1 cellular context compared by ENCODE assay signal in the genomic region with DNA sequence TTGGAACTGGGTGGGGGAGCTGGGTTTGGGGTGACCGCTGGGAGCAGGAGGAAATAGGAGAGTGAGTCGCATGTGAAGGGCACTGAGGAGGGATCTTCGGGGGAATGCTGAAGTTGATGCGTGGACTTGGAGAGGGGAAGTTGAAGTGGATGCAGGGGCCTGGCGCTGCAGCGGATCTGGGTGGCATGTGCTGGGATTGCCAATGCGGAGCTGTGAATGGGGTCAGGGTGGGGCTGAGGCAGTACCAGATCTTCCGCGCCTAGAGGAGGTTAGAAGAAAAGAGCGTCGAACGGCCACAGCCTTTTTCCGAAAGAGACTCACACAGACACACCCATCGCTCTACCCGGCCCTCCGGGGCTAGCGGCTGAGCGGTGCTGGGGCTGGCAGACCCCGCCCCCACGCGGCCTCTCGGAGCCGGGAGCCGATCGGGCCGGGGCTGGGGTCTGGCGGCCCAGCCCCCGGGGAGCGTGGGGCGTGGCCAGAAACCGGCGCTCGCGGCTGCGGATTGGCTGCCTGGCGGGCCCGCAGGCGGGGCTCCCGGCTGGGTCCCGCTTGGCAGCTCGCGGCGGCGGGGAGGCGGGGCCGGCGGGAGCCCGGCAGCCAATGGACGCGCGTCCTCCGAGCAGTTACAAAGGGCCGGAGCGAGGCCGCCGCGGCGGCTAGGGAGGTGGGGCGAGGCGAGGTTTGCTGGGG.
TF ChIP-seq lines count a peak whose summit lies in the region.

A gene (plus strand): TSS at position 655 of the 693 bp plus-strand sequence. CDS start 93 bp downstream, outside the sequence.

TF ChIP-seq in K562, 482 proteins besides CTCF, POLR2A, EP300 and RAD21 (continued from another document and continues in another):
- TF ChIP-seq, protein P1, sequence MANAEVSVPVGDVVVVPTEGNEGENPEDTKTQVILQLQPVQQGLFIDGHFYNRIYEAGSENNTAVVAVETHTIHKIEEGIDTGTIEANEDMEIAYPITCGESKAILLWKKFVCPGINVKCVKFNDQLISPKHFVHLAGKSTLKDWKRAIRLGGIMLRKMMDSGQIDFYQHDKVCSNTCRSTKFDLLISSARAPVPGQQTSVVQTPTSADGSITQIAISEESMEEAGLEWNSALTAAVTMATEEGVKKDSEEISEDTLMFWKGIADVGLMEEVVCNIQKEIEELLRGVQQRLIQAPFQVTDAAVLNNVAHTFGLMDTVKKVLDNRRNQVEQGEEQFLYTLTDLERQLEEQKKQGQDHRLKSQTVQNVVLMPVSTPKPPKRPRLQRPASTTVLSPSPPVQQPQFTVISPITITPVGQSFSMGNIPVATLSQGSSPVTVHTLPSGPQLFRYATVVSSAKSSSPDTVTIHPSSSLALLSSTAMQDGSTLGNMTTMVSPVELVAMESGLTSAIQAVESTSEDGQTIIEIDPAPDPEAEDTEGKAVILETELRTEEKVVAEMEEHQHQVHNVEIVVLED (CRISPR knock-in tag; IDR thresholded peaks at IDR 0.05): no peak
- TF ChIP-seq RFX7 (CRISPR knock-in tag; IDR thresholded peaks at IDR 0.05): no peak
- TF ChIP-seq, protein P2, sequence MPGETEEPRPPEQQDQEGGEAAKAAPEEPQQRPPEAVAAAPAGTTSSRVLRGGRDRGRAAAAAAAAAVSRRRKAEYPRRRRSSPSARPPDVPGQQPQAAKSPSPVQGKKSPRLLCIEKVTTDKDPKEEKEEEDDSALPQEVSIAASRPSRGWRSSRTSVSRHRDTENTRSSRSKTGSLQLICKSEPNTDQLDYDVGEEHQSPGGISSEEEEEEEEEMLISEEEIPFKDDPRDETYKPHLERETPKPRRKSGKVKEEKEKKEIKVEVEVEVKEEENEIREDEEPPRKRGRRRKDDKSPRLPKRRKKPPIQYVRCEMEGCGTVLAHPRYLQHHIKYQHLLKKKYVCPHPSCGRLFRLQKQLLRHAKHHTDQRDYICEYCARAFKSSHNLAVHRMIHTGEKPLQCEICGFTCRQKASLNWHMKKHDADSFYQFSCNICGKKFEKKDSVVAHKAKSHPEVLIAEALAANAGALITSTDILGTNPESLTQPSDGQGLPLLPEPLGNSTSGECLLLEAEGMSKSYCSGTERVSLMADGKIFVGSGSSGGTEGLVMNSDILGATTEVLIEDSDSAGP (CRISPR knock-in tag; IDR thresholded peaks at IDR 0.05): no peak
- TF ChIP-seq CBX1 (IDR thresholded peaks at IDR 0.05; ENCODE audit: low read depth): peak; percentile 67; the same call in 1 of the 2 replicates
- 0 out of 2 replicates have a peak, but pooled peaks have one; percentile 40 for TF ChIP-seq PHB2 (IDR thresholded peaks at IDR 0.05; ENCODE audit: low read depth)
- no peak for TF ChIP-seq ZNF561 (CRISPR knock-in tag; conservative IDR thresholded peaks at IDR 0.05)
- TF ChIP-seq, protein P3, sequence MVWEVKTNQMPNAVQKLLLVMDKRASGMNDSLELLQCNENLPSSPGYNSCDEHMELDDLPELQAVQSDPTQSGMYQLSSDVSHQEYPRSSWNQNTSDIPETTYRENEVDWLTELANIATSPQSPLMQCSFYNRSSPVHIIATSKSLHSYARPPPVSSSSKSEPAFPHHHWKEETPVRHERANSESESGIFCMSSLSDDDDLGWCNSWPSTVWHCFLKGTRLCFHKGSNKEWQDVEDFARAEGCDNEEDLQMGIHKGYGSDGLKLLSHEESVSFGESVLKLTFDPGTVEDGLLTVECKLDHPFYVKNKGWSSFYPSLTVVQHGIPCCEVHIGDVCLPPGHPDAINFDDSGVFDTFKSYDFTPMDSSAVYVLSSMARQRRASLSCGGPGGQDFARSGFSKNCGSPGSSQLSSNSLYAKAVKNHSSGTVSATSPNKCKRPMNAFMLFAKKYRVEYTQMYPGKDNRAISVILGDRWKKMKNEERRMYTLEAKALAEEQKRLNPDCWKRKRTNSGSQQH (CRISPR knock-in tag; IDR thresholded peaks at IDR 0.05): 0 out of 2 replicates have a peak, but pooled peaks have one; percentile 82
- 0 out of 2 replicates have a peak, but pooled peaks have one; percentile 41 for TF ChIP-seq KLF13 (tag; IDR thresholded peaks at IDR 0.05; ENCODE audit: borderline replicate concordance, low read depth)
- no peak for TF ChIP-seq CBFA2T3 (IDR thresholded peaks at IDR 0.05)
- no peak for TF ChIP-seq ZFPM2 (CRISPR knock-in tag; IDR thresholded peaks at IDR 0.05)
- TF ChIP-seq SNRNP70 (optimal IDR thresholded peaks at IDR 0.05; ENCODE audit: low read depth, low read length): no peak
- TF ChIP-seq SIRT6 (IDR thresholded peaks at IDR 0.05; ENCODE audit: low read depth, low read length): no peak
- TF ChIP-seq RBFOX2 (IDR thresholded peaks at IDR 0.05; ENCODE audit: low read depth, low read length): peak; percentile 86
- TF ChIP-seq MIER1 (IDR thresholded peaks at IDR 0.05; ENCODE audit: low read depth): peak; percentile 34; the same call in 1 of the 2 replicates
- TF ChIP-seq ZNF184 (CRISPR knock-in tag; IDR thresholded peaks at IDR 0.05): no peak
- TF ChIP-seq LARP7 (IDR thresholded peaks at IDR 0.05): peak; percentile 86; the same call in 1 of the 2 replicates
- TF ChIP-seq ARID1B (IDR thresholded peaks at IDR 0.05): peak; percentile 53
- TF ChIP-seq SIX5 (IDR thresholded peaks at IDR 0.05; ENCODE audit: borderline replicate concordance in 1 of 2, insufficient read depth in 1 of 2, low read depth in 1 of 2, low read length in 2 of 2): no peak
- no peak for TF ChIP-seq RFX5 (IDR thresholded peaks at IDR 0.05; ENCODE audit: low read depth, low read length)
- no peak for TF ChIP-seq ZEB2 (IDR thresholded peaks at IDR 0.05)
- TF ChIP-seq CHD2 (IDR thresholded peaks at IDR 0.05; ENCODE audit: low read depth, low read length): no peak
- TF ChIP-seq, protein P4, sequence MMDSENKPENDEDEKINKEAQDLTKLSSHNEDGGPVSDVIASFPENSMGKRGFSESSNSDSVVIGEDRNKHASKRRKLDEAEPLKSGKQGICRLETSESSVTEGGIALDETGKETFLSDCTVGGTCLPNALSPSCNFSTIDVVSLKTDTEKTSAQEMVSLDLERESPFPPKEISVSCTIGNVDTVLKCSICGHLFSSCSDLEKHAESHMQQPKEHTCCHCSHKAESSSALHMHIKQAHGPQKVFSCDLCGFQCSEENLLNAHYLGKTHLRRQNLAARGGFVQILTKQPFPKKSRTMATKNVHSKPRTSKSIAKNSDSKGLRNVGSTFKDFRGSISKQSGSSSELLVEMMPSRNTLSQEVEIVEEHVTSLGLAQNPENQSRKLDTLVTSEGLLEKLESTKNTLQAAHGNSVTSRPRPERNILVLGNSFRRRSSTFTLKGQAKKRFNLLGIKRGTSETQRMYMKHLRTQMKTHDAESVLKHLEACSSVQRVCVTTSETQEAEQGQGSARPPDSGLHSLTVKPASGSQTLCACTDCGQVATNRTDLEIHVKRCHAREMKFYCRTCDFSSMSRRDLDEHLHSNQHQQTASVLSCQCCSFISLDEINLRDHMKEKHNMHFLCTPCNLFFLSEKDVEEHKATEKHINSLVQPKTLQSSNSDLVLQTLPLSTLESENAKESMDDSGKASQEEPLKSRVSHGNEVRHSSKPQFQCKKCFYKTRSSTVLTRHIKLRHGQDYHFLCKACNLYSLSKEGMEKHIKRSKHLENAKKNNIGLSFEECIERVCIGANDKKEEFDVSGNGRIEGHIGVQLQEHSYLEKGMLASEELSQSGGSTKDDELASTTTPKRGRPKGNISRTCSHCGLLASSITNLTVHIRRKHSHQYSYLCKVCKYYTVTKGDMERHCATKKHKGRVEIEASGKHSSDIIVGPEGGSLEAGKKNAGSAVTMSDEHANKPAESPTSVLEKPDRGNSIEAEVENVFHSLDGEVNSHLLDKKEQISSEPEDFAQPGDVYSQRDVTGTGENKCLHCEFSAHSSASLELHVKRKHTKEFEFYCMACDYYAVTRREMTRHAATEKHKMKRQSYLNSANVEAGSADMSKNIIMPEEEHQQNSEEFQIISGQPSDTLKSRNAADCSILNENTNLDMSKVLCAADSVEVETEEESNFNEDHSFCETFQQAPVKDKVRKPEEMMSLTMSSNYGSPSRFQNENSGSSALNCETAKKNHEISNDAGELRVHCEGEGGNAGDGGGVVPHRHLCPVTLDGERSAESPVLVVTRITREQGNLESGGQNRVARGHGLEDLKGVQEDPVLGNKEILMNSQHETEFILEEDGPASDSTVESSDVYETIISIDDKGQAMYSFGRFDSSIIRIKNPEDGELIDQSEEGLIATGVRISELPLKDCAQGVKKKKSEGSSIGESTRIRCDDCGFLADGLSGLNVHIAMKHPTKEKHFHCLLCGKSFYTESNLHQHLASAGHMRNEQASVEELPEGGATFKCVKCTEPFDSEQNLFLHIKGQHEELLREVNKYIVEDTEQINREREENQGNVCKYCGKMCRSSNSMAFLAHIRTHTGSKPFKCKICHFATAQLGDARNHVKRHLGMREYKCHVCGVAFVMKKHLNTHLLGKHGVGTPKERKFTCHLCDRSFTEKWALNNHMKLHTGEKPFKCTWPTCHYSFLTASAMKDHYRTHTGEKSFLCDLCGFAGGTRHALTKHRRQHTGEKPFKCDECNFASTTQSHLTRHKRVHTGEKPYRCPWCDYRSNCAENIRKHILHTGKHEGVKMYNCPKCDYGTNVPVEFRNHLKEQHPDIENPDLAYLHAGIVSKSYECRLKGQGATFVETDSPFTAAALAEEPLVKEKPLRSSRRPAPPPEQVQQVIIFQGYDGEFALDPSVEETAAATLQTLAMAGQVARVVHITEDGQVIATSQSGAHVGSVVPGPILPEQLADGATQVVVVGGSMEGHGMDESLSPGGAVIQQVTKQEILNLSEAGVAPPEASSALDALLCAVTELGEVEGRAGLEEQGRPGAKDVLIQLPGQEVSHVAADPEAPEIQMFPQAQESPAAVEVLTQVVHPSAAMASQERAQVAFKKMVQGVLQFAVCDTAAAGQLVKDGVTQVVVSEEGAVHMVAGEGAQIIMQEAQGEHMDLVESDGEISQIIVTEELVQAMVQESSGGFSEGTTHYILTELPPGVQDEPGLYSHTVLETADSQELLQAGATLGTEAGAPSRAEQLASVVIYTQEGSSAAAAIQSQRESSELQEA (IDR thresholded peaks at IDR 0.05; ENCODE audit: low read depth): no peak
- TF ChIP-seq MCM3 (IDR thresholded peaks at IDR 0.05): no peak
- TF ChIP-seq DNMT1 (IDR thresholded peaks at IDR 0.05): no peak
- peak; percentile 43 for TF ChIP-seq TAF1 (IDR thresholded peaks at IDR 0.05; ENCODE audit: control insufficient read depth, extremely low read depth, insufficient read depth, low read length, severe bottlenecking)
- TF ChIP-seq KAT7 (CRISPR knock-in tag; IDR thresholded peaks at IDR 0.05; ENCODE audit: borderline replicate concordance): no peak
- no peak for TF ChIP-seq MTF1 (CRISPR knock-in tag; IDR thresholded peaks at IDR 0.05; ENCODE audit: borderline replicate concordance)
- TF ChIP-seq KDM1A (IDR thresholded peaks at IDR 0.05): no peak
- no peak for TF ChIP-seq ZNF507 (tag; conservative IDR thresholded peaks at IDR 0.05)
- no peak for TF ChIP-seq EWSR1 (IDR thresholded peaks at IDR 0.05; ENCODE audit: borderline replicate concordance, low read depth, partially characterized antibody)
- peak; percentile 63; the same call in 1 of the 2 replicates for TF ChIP-seq MTA1 (IDR thresholded peaks at IDR 0.05; ENCODE audit: borderline replicate concordance)
- TF ChIP-seq HNRNPUL1 (IDR thresholded peaks at IDR 0.05; ENCODE audit: low read length): no peak
- TF ChIP-seq, protein P5, sequence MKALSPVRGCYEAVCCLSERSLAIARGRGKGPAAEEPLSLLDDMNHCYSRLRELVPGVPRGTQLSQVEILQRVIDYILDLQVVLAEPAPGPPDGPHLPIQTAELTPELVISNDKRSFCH (CRISPR knock-in tag; IDR thresholded peaks at IDR 0.05): no peak
- TF ChIP-seq, protein P5 (tag; IDR thresholded peaks at IDR 0.05): no peak
- TF ChIP-seq ZNF232 (CRISPR knock-in tag; IDR thresholded peaks at IDR 0.05): no peak
- no peak for TF ChIP-seq XRCC4 (IDR thresholded peaks at IDR 0.05; ENCODE audit: extremely low read depth, insufficient read depth, insufficient read length)
- no peak for TF ChIP-seq ZNF586 (CRISPR knock-in tag; conservative IDR thresholded peaks at IDR 0.05)
- TF ChIP-seq ELF2 (CRISPR knock-in tag; IDR thresholded peaks at IDR 0.05): no peak
- TF ChIP-seq, protein P6, sequence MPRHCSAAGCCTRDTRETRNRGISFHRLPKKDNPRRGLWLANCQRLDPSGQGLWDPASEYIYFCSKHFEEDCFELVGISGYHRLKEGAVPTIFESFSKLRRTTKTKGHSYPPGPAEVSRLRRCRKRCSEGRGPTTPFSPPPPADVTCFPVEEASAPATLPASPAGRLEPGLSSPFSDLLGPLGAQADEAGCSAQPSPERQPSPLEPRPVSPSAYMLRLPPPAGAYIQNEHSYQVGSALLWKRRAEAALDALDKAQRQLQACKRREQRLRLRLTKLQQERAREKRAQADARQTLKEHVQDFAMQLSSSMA (CRISPR knock-in tag; IDR thresholded peaks at IDR 0.05): no peak
- no peak for TF ChIP-seq ZNF583 (CRISPR knock-in tag; IDR thresholded peaks at IDR 0.05)
- TF ChIP-seq POLR2AphosphoS5 (IDR thresholded peaks at IDR 0.05; ENCODE audit: control insufficient read depth, insufficient read depth, low read depth, low read length): peak; percentile 46
- TF ChIP-seq, protein P7, sequence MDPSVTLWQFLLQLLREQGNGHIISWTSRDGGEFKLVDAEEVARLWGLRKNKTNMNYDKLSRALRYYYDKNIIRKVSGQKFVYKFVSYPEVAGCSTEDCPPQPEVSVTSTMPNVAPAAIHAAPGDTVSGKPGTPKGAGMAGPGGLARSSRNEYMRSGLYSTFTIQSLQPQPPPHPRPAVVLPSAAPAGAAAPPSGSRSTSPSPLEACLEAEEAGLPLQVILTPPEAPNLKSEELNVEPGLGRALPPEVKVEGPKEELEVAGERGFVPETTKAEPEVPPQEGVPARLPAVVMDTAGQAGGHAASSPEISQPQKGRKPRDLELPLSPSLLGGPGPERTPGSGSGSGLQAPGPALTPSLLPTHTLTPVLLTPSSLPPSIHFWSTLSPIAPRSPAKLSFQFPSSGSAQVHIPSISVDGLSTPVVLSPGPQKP (CRISPR knock-in tag; IDR thresholded peaks at IDR 0.05): no peak
- no peak for TF ChIP-seq CBFB (CRISPR knock-in tag; IDR thresholded peaks at IDR 0.05)
- no peak for TF ChIP-seq TAL1 (IDR thresholded peaks at IDR 0.05)
- no peak for TF ChIP-seq ILF3 (IDR thresholded peaks at IDR 0.05; ENCODE audit: borderline replicate concordance)
- peak; percentile 87 for TF ChIP-seq GATAD2B (IDR thresholded peaks at IDR 0.05; ENCODE audit: borderline replicate concordance)
